ENCODE assay signal across 29 cellular contexts in genomic region chr18:75958683-75959082, GRCh38.
A peak's percentile ranks its signal among the peaks of the same experiment; 100 is the strongest.
DNase-seq lines count a peak whose midpoint lies in the region; FAIRE-seq and TF ChIP-seq lines count a peak whose summit lies in the region.
"Had no signal": no experiment of that assay in that cellular context is flagged by ENCODE, and none has a peak within 500 bp of the region (broad histone marks: within the 10 kb centered on the region; RNA-seq: fewer than 3 reads in every experiment).

No MANE protein-coding gene starts in this region.

- no peak for TF ChIP-seq EP300 in H1 (IDR thresholded peaks at IDR 0.05; ENCODE audit: borderline replicate concordance in 1 of 2, low read depth in 2 of 2, low read length in 2 of 2)

- no peaks in the 10 kb centered on the region for H3K79me1 ChIP-seq in H1 (ENCODE audit: low read depth, low read length)

- no peak overlapping the region for H2BK20ac ChIP-seq in H1 (ENCODE audit: low read length)

- FAIRE-seq in H1 (lab: Jason Lieb, UNC): peak; percentile 45
- FAIRE-seq: astrocyte, frontal cortex, G401.6, H54 had no signal

- intact Hi-C loops in MCF 10A (cut with micrococcal nuclease) (no loop called here), breast epithelium (cut with DNase I; ENCODE audit: low total_unique reads) (no loop called here), PC-9 (cut with micrococcal nuclease; ENCODE audit: unreplicated experiment) (no loop called here), head of caudate nucleus (cut with DNase I) (no loop called here)

- H2BK120ac ChIP-seq in H1 (replicated peaks; ENCODE audit: low read depth, low read length): no peak overlapping the region

- no peak overlapping the region for H3K4me2 ChIP-seq in PC-9
- no peak overlapping the region for H3K4me2 ChIP-seq in H1 (ENCODE audit: insufficient read depth in 1 of 2, low read depth in 2 of 2, low read length in 2 of 2)
- H3K4me2 ChIP-seq: hepatocyte had no signal

- no peak overlapping the region for H2BK12ac ChIP-seq in H1 (ENCODE audit: low read depth, low read length)

- H3K23me2 ChIP-seq in H1 (ENCODE audit: low read depth, low read length): no peaks in the 10 kb centered on the region; the same call in 1 of the 2 replicates

- peak; percentile 12 for TF ChIP-seq CTCF in MCF 10A (IDR thresholded peaks at IDR 0.05; ENCODE audit: unreplicated experiment)
- no peak for TF ChIP-seq CTCF in breast epithelium (IDR thresholded peaks at IDR 0.05)
- TF ChIP-seq CTCF in PC-9 (conservative IDR thresholded peaks at IDR 0.05): 0 out of 2 replicates have a peak, but pooled peaks have one; percentile 30
- peak in 2 of 3 experiments; percentile 12 to 28; a peak in 1 of 4 replicates for TF ChIP-seq CTCF in H1 (IDR thresholded peaks at IDR 0.05; ENCODE audit: control extremely low read depth in 1 of 3, insufficient read depth in 1 of 3, low read depth in 1 of 3, low read length in 3 of 3)
- no peak for TF ChIP-seq CTCF in progenitor cell of endocrine pancreas (IDR thresholded peaks at IDR 0.05; ENCODE audit: unreplicated experiment)

- no peak overlapping the region for H3K9ac ChIP-seq in H1 (replicated peaks in 1 of 4; ENCODE audit: extremely low read depth in 1 of 4, low read depth in 3 of 4, low read length in 3 of 4)

- H3K79me2 ChIP-seq in PC-9 (ENCODE audit: low read depth): no peaks in the 10 kb centered on the region
- H3K79me2 ChIP-seq in H1 (ENCODE audit: control insufficient read depth in 1 of 2, insufficient read depth in 2 of 2, low read length in 2 of 2): no peaks in the 10 kb centered on the region
- H3K79me2 ChIP-seq: hepatocyte had no signal

- H4K5ac ChIP-seq in H1 (ENCODE audit: insufficient read length, low read depth, low read length): no peak overlapping the region

- H3K23ac ChIP-seq in H1 (ENCODE audit: insufficient read length): no peak overlapping the region

- H3K4ac ChIP-seq in H1 (replicated peaks; ENCODE audit: insufficient read length, low read depth, low read length): no peak overlapping the region

- H3K4me3 Mint-ChIP-seq in MCF 10A (ENCODE audit: unreplicated experiment) (no peak overlapping the region), progenitor cell of endocrine pancreas (ENCODE audit: low read depth) (no peak overlapping the region)
- H3K4me3 Mint-ChIP-seq: activated T-cell treated with anti-CD3 and anti-CD28 coated beads, Interleukin-2, amount 50 U/mL, for 4 hours; CD14-positive monocyte; natural killer cell treated with Interleukin-12 subunit alpha and Interleukin-12 subunit beta and Interleukin-15 and Interleukin-18, amount 100 ng/mL, for 72 hours; stimulated activated effector memory CD8-positive, alpha-beta T cell treated with anti-CD3 and anti-CD28 coated beads, Interleukin-12 subunit alpha, Interleukin-12 subunit beta, amount 100 ng/mL, for 72 hours had no signal

- BruUV-seq in MCF 10A (replicated peaks; lab: Mats Ljungman, UMichigan) (no TSS peak), PC-9 (replicated peaks; lab: Mats Ljungman, UMichigan) (no TSS peak)

- H3K4me3 ChIP-seq in breast epithelium (no peak overlapping the region), PC-9 (no peak overlapping the region), H1 (ENCODE audit: extremely low read depth in 1 of 4, insufficient read depth in 2 of 4, low read depth in 3 of 4, low read length in 4 of 4) (no peak overlapping the region)
- H3K4me3 ChIP-seq: esophagus squamous epithelium, hepatocyte, lung, transverse colon had no signal

- H3K14ac ChIP-seq in H1 (ENCODE audit: insufficient read length): no peak overlapping the region

- H4K91ac ChIP-seq in H1 (replicated peaks; ENCODE audit: insufficient read length, low read length): no peak overlapping the region

- CTCF ChIA-PET in MCF 10A (lab: Yijun Ruan, JAX) (no interaction called here), PC-9 (lab: Charles Lee) (no interaction called here), H1 (lab: Charles Lee; ENCODE audit: partially characterized antibody) (interaction anchor here (1.0 kb wide), 1 partner anchor 12 kb away, joined by 3 read pairs; no protein-coding TSS in a partner anchor)

- H3K4me1 Mint-ChIP-seq in MCF 10A (ENCODE audit: insufficient read depth, unreplicated experiment) (no peaks in the 10 kb centered on the region), progenitor cell of endocrine pancreas (ENCODE audit: low read depth) (no peaks in the 10 kb centered on the region)
- H3K4me1 Mint-ChIP-seq: CD14-positive monocyte; stimulated activated effector memory CD8-positive, alpha-beta T cell treated with anti-CD3 and anti-CD28 coated beads, Interleukin-12 subunit alpha, Interleukin-12 subunit beta, amount 100 ng/mL, for 72 hours had no signal

- H3K27me3 Mint-ChIP-seq in MCF 10A (ENCODE audit: insufficient read depth, unreplicated experiment): no peaks in the 10 kb centered on the region
- no peaks in the 10 kb centered on the region for H3K27me3 Mint-ChIP-seq in progenitor cell of endocrine pancreas

- H3K27me3 ChIP-seq in breast epithelium (no peaks in the 10 kb centered on the region), PC-9 (ENCODE audit: insufficient read depth, low read depth) (no peaks in the 10 kb centered on the region), H1 (replicated peaks in 1 of 4; ENCODE audit: control insufficient read depth in 3 of 4, extremely low read depth in 1 of 4, insufficient read depth in 3 of 4, low read length in 3 of 4) (no peaks in the 10 kb centered on the region)
- H3K27me3 ChIP-seq: esophagus squamous epithelium, hepatocyte, transverse colon had no signal

- peak; percentile 39 to 40; a peak in 3 of 4 replicates for TF ChIP-seq RAD21 in H1 (IDR thresholded peaks at IDR 0.05 in 1 of 2, conservative IDR thresholded peaks at IDR 0.05 in 1 of 2; ENCODE audit: low read depth in 2 of 2, low read length in 2 of 2)

- no peak overlapping the region for H3K56ac ChIP-seq in H1 (replicated peaks; ENCODE audit: insufficient read length, low read depth, low read length)

- H3K9me3 ChIP-seq in breast epithelium (no peaks in the 10 kb centered on the region), PC-9 (ENCODE audit: insufficient read depth, low read depth) (no peaks in the 10 kb centered on the region), H1 (ENCODE audit: insufficient read depth in 2 of 2, low read depth in 1 of 2, low read length in 1 of 2) (no peaks in the 10 kb centered on the region)
- H3K9me3 ChIP-seq: Caco-2, esophagus squamous epithelium, transverse colon had no signal

- H2AK5ac ChIP-seq in H1 (ENCODE audit: low read depth, low read length): no peak overlapping the region

- H3K36me3 ChIP-seq in breast epithelium (no peaks in the 10 kb centered on the region), PC-9 (ENCODE audit: low read depth) (no peaks in the 10 kb centered on the region), H1 (ENCODE audit: control insufficient read depth in 2 of 4, insufficient read depth in 4 of 4, low read length in 3 of 4) (no peaks in the 10 kb centered on the region)
- H3K36me3 ChIP-seq: esophagus squamous epithelium, transverse colon had no signal

- WGBS in H1 (ENCODE audit: extremely low coverage in 1 of 2, insufficient coverage in 1 of 2, insufficient read length in 1 of 2, insufficient replicate concordance in 2 of 2, low coverage in 1 of 2, low lambda C conversion rate in 2 of 2, missing lambda C conversion rate in 1 of 2), 2 experiments: 94% methylated on average over 1 of the region's 1 CpG; no CpG with 5 or more reads in 1 of the 2 experiments

- H2AFZ ChIP-seq in PC-9 (no peak overlapping the region), H1 (ENCODE audit: low read length) (no peak overlapping the region)
- H2AFZ ChIP-seq: hepatocyte had no signal

- TF ChIP-seq POLR2A in breast epithelium (IDR thresholded peaks at IDR 0.05): no peak
- TF ChIP-seq POLR2A in H1 (IDR thresholded peaks at IDR 0.05; ENCODE audit: control extremely low read depth in 1 of 2, low read depth in 2 of 2, low read length in 2 of 2): no peak

- H3K4me1 ChIP-seq in breast epithelium (no peaks in the 10 kb centered on the region), PC-9 (replicated peaks; ENCODE audit: insufficient read depth) (no peaks in the 10 kb centered on the region), H1 (replicated peaks in 1 of 4; ENCODE audit: control insufficient read depth in 3 of 4, insufficient read depth in 4 of 4, low read length in 3 of 4) (no peaks in the 10 kb centered on the region)
- H3K4me1 ChIP-seq: Caco-2, esophagus squamous epithelium, transverse colon had no signal

- no peak overlapping the region for H2BK15ac ChIP-seq in H1 (ENCODE audit: low read length)

- H3K9me3 Mint-ChIP-seq in MCF 10A (ENCODE audit: unreplicated experiment) (no peaks in the 10 kb centered on the region), progenitor cell of endocrine pancreas (ENCODE audit: low read depth) (peaks cover 16% of the 10 kb centered on the region)
- H3K9me3 Mint-ChIP-seq: natural killer cell treated with Interleukin-12 subunit alpha and Interleukin-12 subunit beta and Interleukin-15 and Interleukin-18, amount 100 ng/mL, for 72 hours had no signal

- no peak overlapping the region for H2BK5ac ChIP-seq in H1 (ENCODE audit: low read depth, low read length)

- no peak overlapping the region for H4K8ac ChIP-seq in H1 (ENCODE audit: extremely low read depth, insufficient read depth, low read length)

- no peaks in the 10 kb centered on the region for H3K9me2 ChIP-seq in PC-9 (ENCODE audit: insufficient read depth)

- H3K36me3 Mint-ChIP-seq in MCF 10A (ENCODE audit: insufficient read depth, unreplicated experiment): no peaks in the 10 kb centered on the region
- H3K36me3 Mint-ChIP-seq in progenitor cell of endocrine pancreas (ENCODE audit: insufficient read depth): no peaks in the 10 kb centered on the region
- H3K36me3 Mint-ChIP-seq: CD14-positive monocyte; natural killer cell treated with Interleukin-12 subunit alpha and Interleukin-12 subunit beta and Interleukin-15 and Interleukin-18, amount 100 ng/mL, for 72 hours; stimulated activated effector memory CD8-positive, alpha-beta T cell treated with anti-CD3 and anti-CD28 coated beads, Interleukin-12 subunit alpha, Interleukin-12 subunit beta, amount 100 ng/mL, for 72 hours had no signal

- DNase-seq in MCF 10A (ENCODE audit: unreplicated experiment) (peak; percentile 26), breast epithelium (ENCODE audit: low spot score in 2 of 2) (no peak), PC-9 (no peak), H1 (ENCODE audit: low read depth in 1 of 2, low spot score in 2 of 2) (no peak), head of caudate nucleus (no peak), HT-29 (ENCODE audit: low spot score) (no peak), progenitor cell of endocrine pancreas (ENCODE audit: low spot score, unreplicated experiment) (no peak), activated gamma-delta T cell (lab: John Stamatoyannopoulos, UW) (no peak)
- DNase-seq: activated T-cell treated with anti-CD3 and anti-CD28 coated beads, Interleukin-2, amount 50 U/mL, for 4 hours; Caco-2; dermis blood vessel endothelial cell; esophagus squamous epithelium; KG1; MV-4-11; NCI-H146; NCI-H446 treated with DMSO at 0.1 percent for 48 hours; NCI-H82; T-helper 1 cell; transverse colon had no signal

- H3K27ac ChIP-seq in breast epithelium (no peak overlapping the region), PC-9 (no peak overlapping the region), H1 (ENCODE audit: low read depth, low read length) (no peak overlapping the region)
- H3K27ac ChIP-seq: 22Rv1, esophagus squamous epithelium, hepatocyte, transverse colon had no signal

- H3K18ac ChIP-seq in H1 (ENCODE audit: extremely low read depth, low read length): no peak overlapping the region

- H4K20me1 ChIP-seq in PC-9 (ENCODE audit: insufficient read depth) (no peaks in the 10 kb centered on the region), H1 (replicated peaks in 1 of 2; ENCODE audit: control insufficient read depth in 1 of 2, insufficient read depth in 2 of 2, low read length in 2 of 2) (no peaks in the 10 kb centered on the region)

- no peak overlapping the region for H3K27ac Mint-ChIP-seq in MCF 10A (ENCODE audit: low read depth, unreplicated experiment)
- no peak overlapping the region for H3K27ac Mint-ChIP-seq in progenitor cell of endocrine pancreas
- H3K27ac Mint-ChIP-seq: CD14-positive monocyte; natural killer cell treated with Interleukin-12 subunit alpha and Interleukin-12 subunit beta and Interleukin-15 and Interleukin-18, amount 100 ng/mL, for 72 hours; stimulated activated effector memory CD8-positive, alpha-beta T cell treated with anti-CD3 and anti-CD28 coated beads, Interleukin-12 subunit alpha, Interleukin-12 subunit beta, amount 100 ng/mL, for 72 hours had no signal

- no peaks in the 10 kb centered on the region for H3F3A ChIP-seq in PC-9 (ENCODE audit: insufficient read depth, low read depth)

- POLR2A ChIA-PET in MCF 10A (lab: Yijun Ruan, JAX): no interaction called here
- POLR2A ChIA-PET in PC-9 (lab: Charles Lee; ENCODE audit: unreplicated experiment): no interaction called here
- POLR2A ChIA-PET in H1 (lab: Charles Lee; ENCODE audit: partially characterized antibody): no interaction called here

Comparison
In these comparisons a context has a peak if more than half of its experiments do, and no peak if none do; other contexts are left out.
1. CTCF ChIP-seq: peak in MCF 10A (single experiment), PC-9 (single experiment) and H1 (2 of 3); none in breast epithelium (0 of 3) and progenitor cell of endocrine pancreas (single experiment).